8 cellular contexts compared by ENCODE assay signal in genomic region chr3:194203482-194204035, GRCh38.
DNase-seq lines count a peak whose midpoint lies in the region; ATAC-seq and TF ChIP-seq lines count a peak whose summit lies in the region.

No MANE protein-coding gene starts in this region.

- H3K27me3 Mint-ChIP-seq in effector memory CD8-positive, alpha-beta T cell, result peaks cover 78 to 86% of the 10 kb centered on the region in 2 donors

- intact Hi-C loops in adrenal gland (cut with DNase I), result no loop called here

- peak overlapping the region in 1 of 4 donors; percentile 29 for H3K4me3 ChIP-seq in adrenal gland

- no peaks in the 10 kb centered on the region for H3K36me3 ChIP-seq in adrenal gland (replicated peaks in 1 of 2)

- TF ChIP-seq CTCF in adrenal gland (IDR thresholded peaks at IDR 0.05), result no peak

- ATAC-seq in GM19351 (IDR thresholded peaks at IDR 0.05; ENCODE audit: unreplicated experiment), result peak; percentile 61
- no peak for ATAC-seq in effector memory CD8-positive, alpha-beta T cell (replicated peaks)
- ATAC-seq in HG02610 (IDR thresholded peaks at IDR 0.05; ENCODE audit: unreplicated experiment), result no peak

- DNase-seq in NCI-H774 (lab: John Stamatoyannopoulos, UW), result peak; percentile 14
- DNase-seq in effector memory CD8-positive, alpha-beta T cell, result no peak
- peak; percentile 27 for DNase-seq in stimulated activated CD4-positive, alpha-beta T cell treated with anti-CD3 and anti-CD28 coated beads, Interleukin-1b, Interleukin-23, amount 100 ng/mL, for 48 hours
- DNase-seq in globus pallidus (ENCODE audit: low spot score), result no peak
- no peak for DNase-seq in adrenal gland
- no peak for DNase-seq in GDM1 (lab: John Stamatoyannopoulos, UW)

- H3K27ac Mint-ChIP-seq in effector memory CD8-positive, alpha-beta T cell, result no peak overlapping the region

- 72 to 90% (median 80%) methylated on average over 11 of the region's 11 CpGs for WGBS in adrenal gland, 4 donors

- H3K9me3 ChIP-seq in adrenal gland (replicated peaks in 1 of 3), result no peaks in the 10 kb centered on the region

- peaks cover 0 to 5% of the 10 kb centered on the region in 2 donors for H3K4me1 Mint-ChIP-seq in effector memory CD8-positive, alpha-beta T cell (ENCODE audit: low read depth in 2 of 2)

- TF ChIP-seq POLR2A in adrenal gland (IDR thresholded peaks at IDR 0.05), result no peak

- peaks cover 10% of the 10 kb centered on the region for H3K27me3 ChIP-seq in adrenal gland

- H3K4me3 Mint-ChIP-seq in effector memory CD8-positive, alpha-beta T cell, result peak overlapping the region; percentile 38 to 62

- H3K36me3 Mint-ChIP-seq in effector memory CD8-positive, alpha-beta T cell (ENCODE audit: insufficient read depth), result no peaks in the 10 kb centered on the region

- peaks cover 0 to 13% of the 10 kb centered on the region in 2 donors for H3K4me1 ChIP-seq in adrenal gland (replicated peaks in 1 of 2)

- H3K27ac ChIP-seq in adrenal gland, result no peak overlapping the region

- no peaks in the 10 kb centered on the region for H3K9me3 Mint-ChIP-seq in effector memory CD8-positive, alpha-beta T cell

Comparison
In these comparisons a context has a peak if more than half of its experiments do, and no peak if none do; other contexts are left out.
1. DNase-seq: peak in NCI-H774 (single experiment) and stimulated activated CD4-positive, alpha-beta T cell treated with anti-CD3 and anti-CD28 coated beads, Interleukin-1b, Interleukin-23, amount 100 ng/mL, for 48 hours (single experiment); none in effector memory CD8-positive, alpha-beta T cell (0 of 3), globus pallidus (single experiment), adrenal gland (0 of 7) and GDM1 (single experiment).